ENCODE assay signal across 39 cellular contexts in the genomic region with DNA sequence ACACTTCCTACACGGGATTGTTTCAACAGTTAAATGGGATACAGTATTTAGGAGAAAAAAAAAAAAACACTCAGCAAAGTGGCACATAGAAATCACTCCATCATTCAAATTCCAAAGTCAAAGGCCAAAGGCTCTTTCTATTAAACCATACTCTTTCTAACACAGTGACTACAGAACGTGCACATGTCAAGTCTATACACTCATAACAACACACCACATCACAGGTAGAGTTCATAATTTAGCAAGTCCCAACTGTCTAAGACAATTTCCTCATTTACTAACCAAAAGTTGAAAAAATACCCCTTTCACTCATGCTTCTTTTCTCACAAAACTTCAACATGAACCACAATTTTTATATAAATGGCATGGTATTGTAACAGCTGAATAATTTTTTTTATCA.
"Had no signal": no experiment of that assay in that cellular context is flagged by ENCODE, and none has a peak within 500 bp of the region (broad histone marks: within the 10 kb centered on the region; RNA-seq: fewer than 3 reads in every experiment).

No MANE protein-coding gene starts in this region.

- H3K27ac Mint-ChIP-seq: activated naive CD4-positive, alpha-beta T cell treated with anti-CD3 and anti-CD28 coated beads for 36 hours; activated naive CD4-positive, alpha-beta T cell treated with anti-CD3 and anti-CD28 coated beads, Interleukin-2, amount 10 ng/mL, durations not matched to agents 7 days and 5 days; activated naive CD4-positive, alpha-beta T cell treated with anti-CD3 and anti-CD28 coated beads, Interleukin-2, amount 50 U/mL, for 24 hours; activated naive CD4-positive, alpha-beta T cell treated with anti-CD3 and anti-CD28 coated beads, Interleukin-2, amount 50 U/mL, for 72 hours; activated naive CD8-positive, alpha-beta T cell; activated naive CD8-positive, alpha-beta T cell treated with anti-CD3 and anti-CD28 coated beads for 36 hours; activated naive CD8-positive, alpha-beta T cell treated with anti-CD3 and anti-CD28 coated beads, Interleukin-2, amount 10 ng/mL, durations not matched to agents 7 days and 5 days; activated naive CD8-positive, alpha-beta T cell treated with anti-CD3 and anti-CD28 coated beads, Interleukin-2, amount 50 U/mL, for 24 hours; activated T-cell treated with anti-CD3 and anti-CD28 coated beads, Interleukin-2, amount 50 U/mL, for 24 hours; activated T-cell treated with anti-CD3 and anti-CD28 coated beads, Interleukin-2, amount 50 U/mL, for 72 hours; activated T-helper 1 cell treated with anti-CD3 and anti-CD28 coated beads, Interleukin-12 subunit alpha, Interleukin-12 subunit beta, Interleukin-2, Interleukin-4 antibody, amounts not matched to agents 30 ng/mL and 10 ng/mL and 1 ng/mL, durations not matched to agents 14 hours and 24 hours and 36 hours; activated T-helper 17 cell treated with anti-CD3 and anti-CD28 coated beads, Interleukin-2, amount 50 U/mL, for 72 hours; activated T-helper 2 cell treated with anti-CD3 and anti-CD28 coated beads, Interferon-gamma antibody, Interleukin-2, Interleukin-4, amounts not matched to agents 10 μg/mL and 5 μg/mL and 100 μg/mL, durations not matched to agents 14 hours and 24 hours and 36 hours; brain had no signal

- H3K4me3 ChIP-seq: adrenal gland, ascending aorta, body of pancreas, breast epithelium, cardiac muscle cell had no signal

- ATAC-seq: activated naive CD4-positive, alpha-beta T cell treated with anti-CD3 and anti-CD28 coated beads, Interleukin-2, amount 50 U/mL, for 72 hours; activated naive CD8-positive, alpha-beta T cell treated with anti-CD3 and anti-CD28 coated beads, Interleukin-2, amount 50 U/mL, for 24 hours; activated T-cell treated with anti-CD3 and anti-CD28 coated beads, Interleukin-2, amount 50 U/mL, for 4 hours; activated T-cell treated with anti-CD3 and anti-CD28 coated beads, Interleukin-2, amount 50 U/mL, for 72 hours; activated T-helper 17 cell treated with anti-CD3 and anti-CD28 coated beads, Interleukin-2, amount 50 U/mL, for 72 hours; body of pancreas had no signal

- H3K36me3 Mint-ChIP-seq: activated naive CD4-positive, alpha-beta T cell treated with anti-CD3 and anti-CD28 coated beads, Interleukin-2, amount 10 ng/mL, durations not matched to agents 7 days and 5 days; activated naive CD4-positive, alpha-beta T cell treated with anti-CD3 and anti-CD28 coated beads, Interleukin-2, amount 50 U/mL, for 24 hours; activated naive CD8-positive, alpha-beta T cell; activated naive CD8-positive, alpha-beta T cell treated with anti-CD3 and anti-CD28 coated beads for 36 hours; activated naive CD8-positive, alpha-beta T cell treated with anti-CD3 and anti-CD28 coated beads, Interleukin-2, amount 10 ng/mL, durations not matched to agents 7 days and 5 days had no signal

- H3K27me3 Mint-ChIP-seq: activated naive CD4-positive, alpha-beta T cell treated with anti-CD3 and anti-CD28 coated beads, Interleukin-2, amount 10 ng/mL, durations not matched to agents 7 days and 5 days; activated naive CD4-positive, alpha-beta T cell treated with anti-CD3 and anti-CD28 coated beads, Interleukin-2, amount 50 U/mL, for 24 hours; activated naive CD8-positive, alpha-beta T cell; activated naive CD8-positive, alpha-beta T cell treated with anti-CD3 and anti-CD28 coated beads for 36 hours; brain had no signal

- H3K9me3 ChIP-seq: adrenal gland, ascending aorta, body of pancreas, breast epithelium had no signal

- H3K4me1 ChIP-seq: adrenal gland, ascending aorta, body of pancreas, breast epithelium had no signal

- H3K36me3 ChIP-seq: adrenal gland, brain microvascular endothelial cell, breast epithelium, cardiac muscle cell had no signal

- H3K9me3 Mint-ChIP-seq: activated naive CD4-positive, alpha-beta T cell treated with anti-CD3 and anti-CD28 coated beads for 36 hours; activated naive CD4-positive, alpha-beta T cell treated with anti-CD3 and anti-CD28 coated beads, Interleukin-2, amount 10 ng/mL, durations not matched to agents 7 days and 5 days; activated naive CD4-positive, alpha-beta T cell treated with anti-CD3 and anti-CD28 coated beads, Interleukin-2, amount 50 U/mL, for 24 hours; activated naive CD4-positive, alpha-beta T cell treated with anti-CD3 and anti-CD28 coated beads, Interleukin-2, amount 50 U/mL, for 72 hours; activated naive CD8-positive, alpha-beta T cell treated with anti-CD3 and anti-CD28 coated beads for 36 hours; activated naive CD8-positive, alpha-beta T cell treated with anti-CD3 and anti-CD28 coated beads, Interleukin-2, amount 10 ng/mL, durations not matched to agents 7 days and 5 days; activated naive CD8-positive, alpha-beta T cell treated with anti-CD3 and anti-CD28 coated beads, Interleukin-2, amount 50 U/mL, for 24 hours; activated T-cell treated with anti-CD3 and anti-CD28 coated beads, Interleukin-2, amount 50 U/mL, for 24 hours; activated T-cell treated with anti-CD3 and anti-CD28 coated beads, Interleukin-2, amount 50 U/mL, for 4 hours; activated T-cell treated with anti-CD3 and anti-CD28 coated beads, Interleukin-2, amount 50 U/mL, for 72 hours; activated T-helper 1 cell treated with anti-CD3 and anti-CD28 coated beads, Interleukin-12 subunit alpha, Interleukin-12 subunit beta, Interleukin-2, Interleukin-4 antibody, amounts not matched to agents 30 ng/mL and 10 ng/mL and 1 ng/mL, durations not matched to agents 14 hours and 24 hours and 36 hours; activated T-helper 17 cell treated with anti-CD3 and anti-CD28 coated beads, Interleukin-2, amount 50 U/mL, for 72 hours; activated T-helper 2 cell treated with anti-CD3 and anti-CD28 coated beads, Interferon-gamma antibody, Interleukin-2, Interleukin-4, amounts not matched to agents 10 μg/mL and 5 μg/mL and 100 μg/mL, durations not matched to agents 14 hours and 24 hours and 36 hours; central memory CD8-positive, alpha-beta T cell had no signal

- FAIRE-seq: astrocyte, bronchial epithelial cell had no signal

- H3K27me3 ChIP-seq: adrenal gland, ascending aorta, body of pancreas, brain microvascular endothelial cell, breast epithelium, cardiac muscle cell had no signal

- H3K27ac ChIP-seq: adrenal gland, ascending aorta, body of pancreas, brain microvascular endothelial cell, breast epithelium, cardiac muscle cell had no signal

- DNase-seq: activated effector memory CD4-positive, alpha-beta T cell treated with anti-CD3 and anti-CD28 coated beads, Interleukin-2, amount 50 U/mL, for 16 hours; activated effector memory CD4-positive, alpha-beta T cell treated with Interleukin-2 at 50 U/mL for 16 hours; activated gamma-delta T cell; activated gamma-delta T cell treated with Interleukin-2 at 50 U/mL for 16 hours; activated naive CD4-positive, alpha-beta T cell; activated naive CD4-positive, alpha-beta T cell treated with anti-CD3 and anti-CD28 coated beads for 36 hours; activated naive CD4-positive, alpha-beta T cell treated with anti-CD3 and anti-CD28 coated beads, Interleukin-2, amount 10 ng/mL, durations not matched to agents 7 days and 5 days; activated naive CD4-positive, alpha-beta T cell treated with anti-CD3 and anti-CD28 coated beads, Interleukin-2, amount 50 U/mL, for 16 hours; activated naive CD4-positive, alpha-beta T cell treated with Interleukin-2 at 50 U/mL for 16 hours; activated naive CD8-positive, alpha-beta T cell treated with anti-CD3 and anti-CD28 coated beads for 36 hours; activated naive CD8-positive, alpha-beta T cell treated with anti-CD3 and anti-CD28 coated beads, Interleukin-2, amount 10 ng/mL, durations not matched to agents 7 days and 5 days; activated naive CD8-positive, alpha-beta T cell treated with anti-CD3 and anti-CD28 coated beads, Interleukin-2, amount 50 U/mL, for 24 hours; activated T-cell treated with anti-CD3 and anti-CD28 coated beads, Interleukin-2, amount 50 U/mL, for 24 hours; activated T-cell treated with anti-CD3 and anti-CD28 coated beads, Interleukin-2, amount 50 U/mL, for 4 hours; activated T-cell treated with anti-CD3 and anti-CD28 coated beads, Interleukin-2, amount 50 U/mL, for 48 hours; activated T-cell treated with anti-CD3 and anti-CD28 coated beads, Interleukin-2, amount 50 U/mL, for 72 hours; adrenal gland; amniotic stem cell; amygdala; anterior cingulate cortex; aorta; body of pancreas; brain microvascular endothelial cell; caudate nucleus; central memory CD4-positive, alpha-beta T cell; cerebellar nuclear complex had no signal

- H3K4me1 Mint-ChIP-seq: activated naive CD4-positive, alpha-beta T cell treated with anti-CD3 and anti-CD28 coated beads, Interleukin-2, amount 50 U/mL, for 24 hours; activated naive CD8-positive, alpha-beta T cell treated with anti-CD3 and anti-CD28 coated beads for 36 hours; activated naive CD8-positive, alpha-beta T cell treated with anti-CD3 and anti-CD28 coated beads, Interleukin-2, amount 10 ng/mL, durations not matched to agents 7 days and 5 days; activated naive CD8-positive, alpha-beta T cell treated with anti-CD3 and anti-CD28 coated beads, Interleukin-2, amount 50 U/mL, for 24 hours; activated T-helper 17 cell treated with anti-CD3 and anti-CD28 coated beads, Interleukin-2, amount 50 U/mL, for 72 hours; central memory CD8-positive, alpha-beta T cell had no signal

- H3K4me3 Mint-ChIP-seq: activated naive CD4-positive, alpha-beta T cell treated with anti-CD3 and anti-CD28 coated beads for 36 hours; activated naive CD4-positive, alpha-beta T cell treated with anti-CD3 and anti-CD28 coated beads, Interleukin-2, amount 10 ng/mL, durations not matched to agents 7 days and 5 days; activated naive CD4-positive, alpha-beta T cell treated with anti-CD3 and anti-CD28 coated beads, Interleukin-2, amount 50 U/mL, for 24 hours; activated naive CD8-positive, alpha-beta T cell; activated naive CD8-positive, alpha-beta T cell treated with anti-CD3 and anti-CD28 coated beads for 36 hours; activated naive CD8-positive, alpha-beta T cell treated with anti-CD3 and anti-CD28 coated beads, Interleukin-2, amount 10 ng/mL, durations not matched to agents 7 days and 5 days; activated naive CD8-positive, alpha-beta T cell treated with anti-CD3 and anti-CD28 coated beads, Interleukin-2, amount 50 U/mL, for 24 hours; activated T-cell treated with anti-CD3 and anti-CD28 coated beads, Interleukin-2, amount 50 U/mL, for 24 hours; activated T-cell treated with anti-CD3 and anti-CD28 coated beads, Interleukin-2, amount 50 U/mL, for 4 hours; activated T-cell treated with anti-CD3 and anti-CD28 coated beads, Interleukin-2, amount 50 U/mL, for 72 hours; activated T-helper 1 cell treated with anti-CD3 and anti-CD28 coated beads, Interleukin-12 subunit alpha, Interleukin-12 subunit beta, Interleukin-2, Interleukin-4 antibody, amounts not matched to agents 30 ng/mL and 10 ng/mL and 1 ng/mL, durations not matched to agents 14 hours and 24 hours and 36 hours; activated T-helper 17 cell treated with anti-CD3 and anti-CD28 coated beads, Interleukin-2, amount 50 U/mL, for 72 hours; brain; central memory CD8-positive, alpha-beta T cell had no signal
